Comparison of ENCODE assay signal across 8 cellular contexts in the genomic region with DNA sequence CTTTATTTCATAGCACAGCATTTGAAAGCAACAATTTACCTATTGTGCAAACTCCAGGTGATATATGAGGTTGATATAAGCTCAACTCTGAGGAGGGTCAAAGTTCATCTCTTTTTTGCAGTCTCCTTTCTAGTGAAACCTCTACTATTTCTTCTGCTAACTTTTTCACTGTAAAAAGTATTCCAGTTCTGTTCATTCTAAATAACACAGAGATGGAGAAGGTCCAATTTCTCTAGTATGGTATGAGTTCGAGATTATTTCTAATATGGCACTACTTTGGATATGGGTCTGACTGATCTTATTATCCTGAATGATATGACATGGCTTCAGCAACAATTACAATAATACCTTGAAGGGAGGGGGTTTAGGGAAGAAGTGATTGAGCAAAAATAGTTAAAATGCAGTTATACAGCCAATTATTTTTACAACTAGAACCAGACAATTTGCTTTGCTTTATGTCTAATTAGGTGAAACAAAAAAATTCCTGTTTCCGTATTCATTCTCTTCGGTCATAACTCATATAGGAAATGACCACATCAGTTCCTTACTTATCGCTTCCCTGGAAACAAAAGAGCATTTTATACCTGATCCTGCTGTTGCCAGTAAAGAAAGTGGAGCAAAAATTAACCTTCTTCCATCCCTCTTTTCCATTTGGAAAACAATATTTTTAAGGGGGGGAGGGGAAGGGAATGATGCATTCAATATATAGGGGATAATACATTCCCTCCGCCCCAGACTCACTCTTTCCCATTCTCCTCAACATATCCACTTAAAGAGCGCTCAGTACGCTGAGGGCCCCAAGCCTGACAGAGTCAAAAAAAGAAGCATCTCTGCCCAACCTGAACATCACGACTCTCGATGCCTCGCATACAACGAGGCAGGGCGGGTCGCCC. TPM values are rescaled to one million over a fixed set of nuclear protein-coding genes. Genes with fewer than 3 reads are reported as not detected.
DNase-seq lines count a peak whose midpoint lies in the region; ATAC-seq and TF ChIP-seq lines count a peak whose summit lies in the region.

No MANE protein-coding gene starts in this region.

- no peak for TF ChIP-seq POLR2A in breast epithelium (IDR thresholded peaks at IDR 0.05)

- H3K36me3 ChIP-seq in breast epithelium = no peaks in the 10 kb centered on the region

- TF ChIP-seq CTCF in GM12865 (IDR thresholded peaks at IDR 0.05; ENCODE audit: insufficient read depth, low read depth, low read length, missing control alignments) (no peak), breast epithelium (IDR thresholded peaks at IDR 0.05) (no peak)

- H3K27ac ChIP-seq in breast epithelium = peak overlapping the region; percentile 99 to 100

- H3K4me1 ChIP-seq in breast epithelium (peaks cover 0 to 5% of the 10 kb centered on the region in 2 donors), mononuclear cell (ENCODE audit: insufficient read depth, low read length) (peaks cover 31% of the 10 kb centered on the region)

- H3K9me3 ChIP-seq in breast epithelium = no peaks in the 10 kb centered on the region
- no peaks in the 10 kb centered on the region for H3K9me3 ChIP-seq in mononuclear cell (ENCODE audit: low read depth, low read length)

- H3K4me3 ChIP-seq in GM12865 (ENCODE audit: low read depth, low read length) = peak overlapping the region; percentile 54
- peak overlapping the region; percentile 83 to 89 (median 89) for H3K4me3 ChIP-seq in breast epithelium
- peak overlapping the region; percentile 55 for H3K4me3 ChIP-seq in mononuclear cell (ENCODE audit: low read length)

- DNase-seq in GM12865 (ENCODE audit: low read depth) (no peak), breast epithelium (ENCODE audit: low spot score in 2 of 2) (no peak), NOMO-1 (lab: John Stamatoyannopoulos, UW; ENCODE audit: unreplicated experiment in 2 of 2) (no peak)
- DNase-seq in stimulated activated CD4-positive, alpha-beta T cell treated with anti-CD3 and anti-CD28 coated beads, Interleukin-2, amount 100 ng/mL, for 24 hours = no peak
- no peak for DNase-seq in effector CD8-positive, alpha-beta T cell (lab: John Stamatoyannopoulos, UW)

- ATAC-seq in HG03280 (IDR thresholded peaks at IDR 0.05; ENCODE audit: unreplicated experiment) (peak; percentile 33), GM21360 (IDR thresholded peaks at IDR 0.05; ENCODE audit: unreplicated experiment) (no peak)

- intact Hi-C loops in breast epithelium (cut with DNase I; ENCODE audit: low total_unique reads) = no loop called here

- H3K27me3 ChIP-seq in breast epithelium (no peaks in the 10 kb centered on the region), mononuclear cell (ENCODE audit: insufficient read depth, low read length) (peaks cover 27% of the 10 kb centered on the region)

RNA-seq across cellular contexts. Expression of gene TBC1D9, which starts 1.0 kb away (rescaled TPM):
- total RNA-seq in breast epithelium = 100 to 1,000 TPM in 2 of 3 donors, 10 to 100 TPM in 1; 28.3 to 195 (median 152) TPM
- 8.7 TPM for total RNA-seq in mononuclear cell
